Comparison of ENCODE assay signal across 8 cellular contexts in genomic region chr9:34559616-34560546, GRCh38. TPM values are rescaled to one million over a fixed set of nuclear protein-coding genes. Genes with fewer than 3 reads are reported as not detected.
DNase-seq lines count a peak whose midpoint lies in the region; ATAC-seq and TF ChIP-seq lines count a peak whose summit lies in the region.

No MANE protein-coding gene starts in this region.

- no peak overlapping the region for H3K4me3 ChIP-seq in RWPE2 (ENCODE audit: severe bottlenecking)

- ATAC-seq in RWPE2 (ENCODE audit: low read depth) (peak; percentile 65), omental fat pad (ENCODE audit: low FRiP score) (peak; percentile 87), GM21717 (IDR thresholded peaks at IDR 0.05; ENCODE audit: unreplicated experiment) (no peak)

- H3K36me3 ChIP-seq in RWPE2 (ENCODE audit: low read depth), result no peaks in the 10 kb centered on the region

- no peaks in the 10 kb centered on the region for H3K27me3 ChIP-seq in RWPE2 (ENCODE audit: insufficient read depth, poor library complexity, severe bottlenecking)

- H3K9me3 ChIP-seq in RWPE2 (ENCODE audit: severe bottlenecking), result no peaks in the 10 kb centered on the region

- no peaks in the 10 kb centered on the region for H3K4me1 ChIP-seq in RWPE2 (ENCODE audit: insufficient read depth, poor library complexity, severe bottlenecking)

- TF ChIP-seq CTCF in RWPE2 (IDR thresholded peaks at IDR 0.05; ENCODE audit: poor library complexity, severe bottlenecking) (no peak), omental fat pad (IDR thresholded peaks at IDR 0.05) (no peak)

- H3K27ac ChIP-seq in RWPE2 (ENCODE audit: poor library complexity, severe bottlenecking), result no peak overlapping the region

- DNase-seq in Daoy (ENCODE audit: low read depth), result peak; percentile 51
- no peak for DNase-seq in RWPE2 (ENCODE audit: low spot score)
- peak; percentile 26 for DNase-seq in fibroblast of the conjunctiva (ENCODE audit: low read depth)
- peak; percentile 47 for DNase-seq in omental fat pad (ENCODE audit: low spot score)
- DNase-seq in NCI-H748 treated with DMSO at 0.1 percent for 48 hours (lab: John Stamatoyannopoulos, UW), result no peak
- DNase-seq in NCI-H748 (lab: John Stamatoyannopoulos, UW; ENCODE audit: unreplicated experiment), result no peak
- DNase-seq in globus pallidus (ENCODE audit: low spot score), result no peak

RNA-seq across cellular contexts. Expression of gene CNTFR, which starts 29.6 kb away (rescaled TPM):
- 1.6 TPM in 1 of 2 replicates, not detected in the other for total RNA-seq in Daoy (2014; rRNA removed; shearing (Covaris generic))
- total RNA-seq in omental fat pad, result 10 to 100 TPM; 41.9 to 81.5 (median 60.4) TPM

RNA-seq across cellular contexts. Expression of gene ENHO, which starts 37.1 kb away (rescaled TPM):
- total RNA-seq in Daoy (2014; rRNA removed; shearing (Covaris generic)), result 0.24 and 1.9 TPM in 2 replicates
- total RNA-seq in omental fat pad, result not detected

RNA-seq across cellular contexts. Expression of gene RPP25L, which starts 52.0 kb away (rescaled TPM):
- 22.0 and 30.8 TPM in 2 replicates for total RNA-seq in Daoy (2014; rRNA removed; shearing (Covaris generic))
- 10 to 100 TPM; 13.3 to 28.1 (median 23.1) TPM for total RNA-seq in omental fat pad

Comparison
In these comparisons a context has a peak if more than half of its experiments do, and no peak if none do; other contexts are left out.
1. DNase-seq: peak in Daoy (single experiment), fibroblast of the conjunctiva (single experiment) and omental fat pad (single experiment); none in RWPE2 (single experiment), NCI-H748 treated with DMSO at 0.1 percent for 48 hours (single experiment), NCI-H748 (single experiment) and globus pallidus (single experiment).
2. RNA of gene CNTFR, which starts 29.6 kb away (total RNA-seq): 41.9 to 81.5 TPM in omental fat pad; 1.6 TPM in Daoy; every median in the first group is over 10 times any median in the second.